ENCODE assay signal across 11 cellular contexts in the genomic region with DNA sequence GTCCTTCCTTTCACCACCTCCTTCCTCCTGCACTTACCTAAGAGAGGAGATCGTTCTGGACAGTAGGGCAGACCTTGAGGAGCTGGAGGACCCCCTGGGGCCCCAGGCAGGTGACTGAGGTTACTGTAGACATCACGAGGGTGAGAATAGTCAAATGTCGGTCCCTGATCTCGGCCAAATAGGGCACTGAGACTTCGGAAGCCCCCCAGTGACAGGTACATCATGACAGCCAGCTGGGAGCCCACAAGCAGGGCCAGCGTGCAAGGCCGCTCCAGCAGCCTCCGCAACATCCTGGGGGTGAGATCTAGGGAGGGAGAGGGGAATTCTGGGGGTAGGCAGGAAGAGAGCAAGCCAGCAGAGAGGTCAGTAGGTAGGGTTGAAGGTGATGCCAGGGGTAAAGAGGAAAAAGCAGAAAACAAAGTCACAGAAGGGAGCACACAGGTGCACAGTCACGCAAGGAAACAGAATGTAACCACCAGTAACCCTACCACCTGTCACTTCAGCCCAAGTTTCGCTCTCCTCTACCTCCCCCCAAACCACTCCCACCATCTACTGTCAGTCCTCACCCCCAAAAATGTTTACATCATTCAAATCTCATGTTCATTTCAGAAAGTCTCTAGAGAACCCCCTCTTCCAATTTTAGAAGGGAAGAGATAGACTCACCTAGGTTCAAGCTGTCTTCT. TPM values are rescaled to one million over a fixed set of nuclear protein-coding genes. Genes with fewer than 3 reads are reported as not detected.
A peak's percentile ranks its signal among the peaks of the same experiment; 100 is the strongest.
DNase-seq lines count a peak whose midpoint lies in the region; ATAC-seq, FAIRE-seq and TF ChIP-seq lines count a peak whose summit lies in the region.
"Had no signal": no experiment of that assay in that cellular context is flagged by ENCODE, and none has a peak within 500 bp of the region (broad histone marks: within the 10 kb centered on the region; RNA-seq: fewer than 3 reads in every experiment).

No MANE protein-coding gene starts in this region.

- H3K27me3 Mint-ChIP-seq in astrocyte (ENCODE audit: low read depth, unreplicated experiment), result no peaks in the 10 kb centered on the region

- H3K9me3 ChIP-seq in heart left ventricle (no peaks in the 10 kb centered on the region), astrocyte (ENCODE audit: insufficient read depth, low read depth, low read length) (no peaks in the 10 kb centered on the region), mesodermal cell (ENCODE audit: control insufficient read depth, low read length) (no peaks in the 10 kb centered on the region), upper lobe of right lung (no peaks in the 10 kb centered on the region)

- peaks cover 6 to 49% (median 29%) of the 10 kb centered on the region in 12 donors for H3K4me1 ChIP-seq in heart left ventricle
- peaks cover 23% of the 10 kb centered on the region for H3K4me1 ChIP-seq in astrocyte (ENCODE audit: insufficient read depth, low read length)
- H3K4me1 ChIP-seq in mesodermal cell (ENCODE audit: control insufficient read depth, insufficient read depth, low read length, poor library complexity, severe bottlenecking), result peaks cover 6% of the 10 kb centered on the region
- peaks cover 23% of the 10 kb centered on the region for H3K4me1 ChIP-seq in upper lobe of right lung

- no peak for TF ChIP-seq POLR2A in heart left ventricle (IDR thresholded peaks at IDR 0.05)

- peak in 1 of 5 donors; percentile 10 for DNase-seq in heart left ventricle
- DNase-seq in left ventricle myocardium superior, result no peak
- DNase-seq in astrocyte (ENCODE audit: low read depth), result no peak
- no peak for DNase-seq in upper lobe of right lung
- no peak for DNase-seq in NOMO-1 treated with DMSO at 0.1 percent for 48 hours (lab: John Stamatoyannopoulos, UW; ENCODE audit: unreplicated experiment)
- DNase-seq in NCI-H146 treated with DMSO at 0.1 percent for 48 hours (lab: John Stamatoyannopoulos, UW; ENCODE audit: unreplicated experiment), result no peak
- no peak for DNase-seq in NCI-H2196 treated with DMSO at 0.1 percent for 48 hours (lab: John Stamatoyannopoulos, UW; ENCODE audit: unreplicated experiment)
- DNase-seq: amygdala, NCI-H510A treated with DMSO at 0.1 percent for 48 hours had no signal

- H3K79me2 ChIP-seq in astrocyte (ENCODE audit: insufficient read depth, low read length), result peaks cover 19% of the 10 kb centered on the region

- H3K27ac ChIP-seq in heart left ventricle (peak overlapping the region in 9 of 12 donors; percentile 60 to 95 (median 90)), astrocyte (ENCODE audit: low read depth, low read length) (no peak overlapping the region), mesodermal cell (ENCODE audit: low read depth, low read length, severe bottlenecking) (no peak overlapping the region), upper lobe of right lung (peak overlapping the region; percentile 90)

- TF ChIP-seq CTCF in heart left ventricle (IDR thresholded peaks at IDR 0.05), result no peak
- no peak for TF ChIP-seq CTCF in astrocyte (IDR thresholded peaks at IDR 0.05; ENCODE audit: insufficient read depth, low read depth, low read length)
- no peak for TF ChIP-seq CTCF in upper lobe of right lung (IDR thresholded peaks at IDR 0.05)

- intact Hi-C loops in heart left ventricle (cut with DNase I), result no loop called here
- intact Hi-C loops in left ventricle myocardium superior (cut with micrococcal nuclease), result no loop called here
- intact Hi-C loops in upper lobe of right lung (cut with DNase I), result no loop called here

- peaks cover 14% of the 10 kb centered on the region for H4K20me1 ChIP-seq in astrocyte (ENCODE audit: insufficient read depth, low read length)

- no peak for FAIRE-seq in astrocyte (lab: Jason Lieb, UNC)
- FAIRE-seq: H54 had no signal

- H3K27me3 ChIP-seq in heart left ventricle (no peaks in the 10 kb centered on the region), astrocyte (ENCODE audit: insufficient read depth, low read length) (no peaks in the 10 kb centered on the region), upper lobe of right lung (no peaks in the 10 kb centered on the region)

- H3K4me3 Mint-ChIP-seq in astrocyte (ENCODE audit: unreplicated experiment), result peak overlapping the region; percentile 99

- no peak for ATAC-seq in heart left ventricle
- no peak for ATAC-seq in left ventricle myocardium superior
- ATAC-seq in upper lobe of right lung, result no peak

- H3K36me3 ChIP-seq in heart left ventricle, result peaks cover 0 to 52% (median 47%) of the 10 kb centered on the region in 9 donors
- H3K36me3 ChIP-seq in astrocyte (ENCODE audit: insufficient read depth, low read length), result peaks cover 17% of the 10 kb centered on the region
- H3K36me3 ChIP-seq in mesodermal cell (ENCODE audit: control insufficient read depth, insufficient read depth, low read length), result peaks cover 48% of the 10 kb centered on the region
- H3K36me3 ChIP-seq in upper lobe of right lung, result peaks cover 50% of the 10 kb centered on the region

- H2AFZ ChIP-seq in astrocyte (ENCODE audit: low read depth, low read length), result no peak overlapping the region

- H3K27ac Mint-ChIP-seq in astrocyte (ENCODE audit: unreplicated experiment), result peak overlapping the region; percentile 22

- peaks cover 21% of the 10 kb centered on the region for H3K4me1 Mint-ChIP-seq in astrocyte (ENCODE audit: low read depth, unreplicated experiment)

- H3K36me3 Mint-ChIP-seq in astrocyte (ENCODE audit: low read depth, unreplicated experiment), result peaks cover 41% of the 10 kb centered on the region

- peak overlapping the region; percentile 98 for H3K9ac ChIP-seq in astrocyte (ENCODE audit: low read length)

- peak overlapping the region in 9 of 12 donors; percentile 67 to 96 (median 78) for H3K4me3 ChIP-seq in heart left ventricle
- no peak overlapping the region for H3K4me3 ChIP-seq in astrocyte (ENCODE audit: insufficient read depth, low read depth, low read length)
- H3K4me3 ChIP-seq in mesodermal cell (ENCODE audit: extremely low read depth, insufficient read depth, low read length, poor library complexity, severe bottlenecking), result peak overlapping the region; percentile 61
- H3K4me3 ChIP-seq in upper lobe of right lung, result peak overlapping the region; percentile 88

- peak overlapping the region; percentile 100 for H3K4me2 ChIP-seq in astrocyte (ENCODE audit: low read length)

- WGBS in heart left ventricle, 4 donors, result 86 to 91% (median 90%) methylated on average over 10 of the region's 10 CpGs
- WGBS in mesodermal cell (ENCODE audit: insufficient coverage in 2 of 2), 2 experiments, result 89 to 91% methylated on average over 7 of the region's 10 CpGs

- no peaks in the 10 kb centered on the region for H3K9me3 Mint-ChIP-seq in astrocyte (ENCODE audit: unreplicated experiment)

RNA-seq across cellular contexts. Expression of gene B4GALT3, which starts 1.4 kb away (rescaled TPM):
- 10 to 100 TPM; 18.2 to 34.1 (median 22.4) TPM for total RNA-seq in heart left ventricle
- polyA plus RNA-seq in heart left ventricle, result 10 to 100 TPM; 13.4 to 40.8 TPM
- 23.6 TPM for total RNA-seq in left ventricle myocardium superior
- total RNA-seq in astrocyte, result 39.6 and 40.4 TPM in 2 replicates
- polyA plus RNA-seq in mesodermal cell (2013, experiment 1 of 2), result 46.1 TPM
- polyA plus RNA-seq in mesodermal cell (2013, experiment 2 of 2), result 41.4 TPM
- 35.7 TPM for total RNA-seq in upper lobe of right lung

RNA-seq across cellular contexts. Expression of gene PPOX, which starts 9.7 kb away (rescaled TPM):
- total RNA-seq in heart left ventricle, result 10 to 100 TPM in 8 of 9 donors, 1 to 10 TPM in 1; 9.7 to 16.7 (median 13.7) TPM
- 10 to 100 TPM; 10.7 to 24.3 TPM for polyA plus RNA-seq in heart left ventricle
- total RNA-seq in left ventricle myocardium superior, result 10.7 TPM
- total RNA-seq in astrocyte, result 17.0 and 20.0 TPM in 2 replicates
- 31.7 TPM for polyA plus RNA-seq in mesodermal cell (2013, experiment 1 of 2)
- polyA plus RNA-seq in mesodermal cell (2013, experiment 2 of 2), result 20.6 TPM
- 23.3 TPM for total RNA-seq in upper lobe of right lung

RNA-seq across cellular contexts. Expression of gene USP21, which starts 16.6 kb away (rescaled TPM):
- total RNA-seq in heart left ventricle (10 to 100 TPM; 12.3 to 20.0 (median 14.6) TPM), left ventricle myocardium superior (22.9 TPM), astrocyte (14.4 and 19.2 TPM in 2 replicates), upper lobe of right lung (27.7 TPM)
- 10 to 100 TPM; 13.0 TPM for polyA plus RNA-seq in heart left ventricle
- 32.7 TPM for polyA plus RNA-seq in mesodermal cell (2013, experiment 1 of 2)
- polyA plus RNA-seq in mesodermal cell (2013, experiment 2 of 2), result 29.0 TPM

RNA-seq across cellular contexts. Expression of gene UFC1, which starts 22.1 kb away (rescaled TPM):
- 10 to 100 TPM; 54.4 to 86.9 (median 73.2) TPM for total RNA-seq in heart left ventricle
- 100 to 1,000 TPM in 1 of 2 donors, 10 to 100 TPM in 1; 60.7 to 131 TPM for polyA plus RNA-seq in heart left ventricle
- total RNA-seq in left ventricle myocardium superior, result 78.0 TPM
- total RNA-seq in astrocyte, result 87.5 and 91.0 TPM in 2 replicates
- 81.7 TPM for polyA plus RNA-seq in mesodermal cell (2013, experiment 1 of 2)
- 88.0 TPM for polyA plus RNA-seq in mesodermal cell (2013, experiment 2 of 2)
- 84.4 TPM for total RNA-seq in upper lobe of right lung

RNA-seq across cellular contexts. Expression of gene ADAMTS4, which starts 22.9 kb away (rescaled TPM):
- total RNA-seq in heart left ventricle (10 to 100 TPM in 3 of 9 donors, 1 to 10 TPM in 6; 1.6 to 65.2 (median 8.4) TPM), left ventricle myocardium superior (7.2 TPM), astrocyte (2.7 and 5.1 TPM in 2 replicates), upper lobe of right lung (7.8 TPM)
- 1 to 10 TPM; 5.7 to 6.1 TPM for polyA plus RNA-seq in heart left ventricle
- 17.0 TPM for polyA plus RNA-seq in mesodermal cell (2013, experiment 1 of 2)
- polyA plus RNA-seq in mesodermal cell (2013, experiment 2 of 2), result 9.3 TPM

Comparison
In these comparisons a context has a peak if more than half of its experiments do, and no peak if none do; other contexts are left out.
1. H3K27ac ChIP-seq: peak in heart left ventricle (9 of 12) and upper lobe of right lung (single experiment); none in astrocyte (single experiment) and mesodermal cell (single experiment).